2 cellular contexts compared by ENCODE assay signal in the genomic region with DNA sequence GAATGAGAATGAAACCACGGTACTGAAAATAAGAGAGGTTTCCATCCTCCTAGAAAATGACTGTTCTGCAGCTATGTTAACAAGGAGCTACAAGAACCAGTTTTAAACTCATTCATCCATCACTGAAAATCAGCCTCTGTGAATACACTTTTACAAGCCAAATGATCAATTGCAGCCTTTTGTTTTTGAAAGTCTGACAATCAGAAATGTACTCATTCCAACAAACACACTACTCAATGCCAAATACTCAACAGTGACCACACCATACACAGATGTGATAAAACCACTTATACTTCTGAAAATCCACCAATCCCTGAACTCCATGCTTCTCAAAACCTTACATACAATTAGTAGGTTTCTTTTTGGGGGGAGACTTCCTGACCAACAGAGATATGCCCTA.
TF ChIP-seq lines count a peak whose summit lies in the region.

No MANE protein-coding gene starts in this region.

TF ChIP-seq in GM23338, 12 proteins besides CTCF, POLR2A, EP300 and RAD21:
- TF ChIP-seq CREB1 (CRISPR knock-in tag; IDR thresholded peaks at IDR 0.05; ENCODE audit: low read depth) (no peak), NANOG (IDR thresholded peaks at IDR 0.05; ENCODE audit: borderline replicate concordance) (no peak), JUNB (IDR thresholded peaks at IDR 0.05; ENCODE audit: unreplicated experiment) (no peak), EZH2 (IDR thresholded peaks at IDR 0.05; ENCODE audit: low read depth, unreplicated experiment) (no peak), ZNF114 (CRISPR knock-in tag; IDR thresholded peaks at IDR 0.05) (no peak), POLR2AphosphoS5 (IDR thresholded peaks at IDR 0.05; ENCODE audit: low read depth) (no peak)
- TF ChIP-seq, protein P1, sequence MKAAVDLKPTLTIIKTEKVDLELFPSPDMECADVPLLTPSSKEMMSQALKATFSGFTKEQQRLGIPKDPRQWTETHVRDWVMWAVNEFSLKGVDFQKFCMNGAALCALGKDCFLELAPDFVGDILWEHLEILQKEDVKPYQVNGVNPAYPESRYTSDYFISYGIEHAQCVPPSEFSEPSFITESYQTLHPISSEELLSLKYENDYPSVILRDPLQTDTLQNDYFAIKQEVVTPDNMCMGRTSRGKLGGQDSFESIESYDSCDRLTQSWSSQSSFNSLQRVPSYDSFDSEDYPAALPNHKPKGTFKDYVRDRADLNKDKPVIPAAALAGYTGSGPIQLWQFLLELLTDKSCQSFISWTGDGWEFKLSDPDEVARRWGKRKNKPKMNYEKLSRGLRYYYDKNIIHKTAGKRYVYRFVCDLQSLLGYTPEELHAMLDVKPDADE (IDR thresholded peaks at IDR 0.05) = no peak
- TF ChIP-seq, protein P2, sequence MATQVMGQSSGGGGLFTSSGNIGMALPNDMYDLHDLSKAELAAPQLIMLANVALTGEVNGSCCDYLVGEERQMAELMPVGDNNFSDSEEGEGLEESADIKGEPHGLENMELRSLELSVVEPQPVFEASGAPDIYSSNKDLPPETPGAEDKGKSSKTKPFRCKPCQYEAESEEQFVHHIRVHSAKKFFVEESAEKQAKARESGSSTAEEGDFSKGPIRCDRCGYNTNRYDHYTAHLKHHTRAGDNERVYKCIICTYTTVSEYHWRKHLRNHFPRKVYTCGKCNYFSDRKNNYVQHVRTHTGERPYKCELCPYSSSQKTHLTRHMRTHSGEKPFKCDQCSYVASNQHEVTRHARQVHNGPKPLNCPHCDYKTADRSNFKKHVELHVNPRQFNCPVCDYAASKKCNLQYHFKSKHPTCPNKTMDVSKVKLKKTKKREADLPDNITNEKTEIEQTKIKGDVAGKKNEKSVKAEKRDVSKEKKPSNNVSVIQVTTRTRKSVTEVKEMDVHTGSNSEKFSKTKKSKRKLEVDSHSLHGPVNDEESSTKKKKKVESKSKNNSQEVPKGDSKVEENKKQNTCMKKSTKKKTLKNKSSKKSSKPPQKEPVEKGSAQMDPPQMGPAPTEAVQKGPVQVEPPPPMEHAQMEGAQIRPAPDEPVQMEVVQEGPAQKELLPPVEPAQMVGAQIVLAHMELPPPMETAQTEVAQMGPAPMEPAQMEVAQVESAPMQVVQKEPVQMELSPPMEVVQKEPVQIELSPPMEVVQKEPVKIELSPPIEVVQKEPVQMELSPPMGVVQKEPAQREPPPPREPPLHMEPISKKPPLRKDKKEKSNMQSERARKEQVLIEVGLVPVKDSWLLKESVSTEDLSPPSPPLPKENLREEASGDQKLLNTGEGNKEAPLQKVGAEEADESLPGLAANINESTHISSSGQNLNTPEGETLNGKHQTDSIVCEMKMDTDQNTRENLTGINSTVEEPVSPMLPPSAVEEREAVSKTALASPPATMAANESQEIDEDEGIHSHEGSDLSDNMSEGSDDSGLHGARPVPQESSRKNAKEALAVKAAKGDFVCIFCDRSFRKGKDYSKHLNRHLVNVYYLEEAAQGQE (IDR thresholded peaks at IDR 0.05; ENCODE audit: unreplicated experiment) = no peak
- TF ChIP-seq, protein P3, sequence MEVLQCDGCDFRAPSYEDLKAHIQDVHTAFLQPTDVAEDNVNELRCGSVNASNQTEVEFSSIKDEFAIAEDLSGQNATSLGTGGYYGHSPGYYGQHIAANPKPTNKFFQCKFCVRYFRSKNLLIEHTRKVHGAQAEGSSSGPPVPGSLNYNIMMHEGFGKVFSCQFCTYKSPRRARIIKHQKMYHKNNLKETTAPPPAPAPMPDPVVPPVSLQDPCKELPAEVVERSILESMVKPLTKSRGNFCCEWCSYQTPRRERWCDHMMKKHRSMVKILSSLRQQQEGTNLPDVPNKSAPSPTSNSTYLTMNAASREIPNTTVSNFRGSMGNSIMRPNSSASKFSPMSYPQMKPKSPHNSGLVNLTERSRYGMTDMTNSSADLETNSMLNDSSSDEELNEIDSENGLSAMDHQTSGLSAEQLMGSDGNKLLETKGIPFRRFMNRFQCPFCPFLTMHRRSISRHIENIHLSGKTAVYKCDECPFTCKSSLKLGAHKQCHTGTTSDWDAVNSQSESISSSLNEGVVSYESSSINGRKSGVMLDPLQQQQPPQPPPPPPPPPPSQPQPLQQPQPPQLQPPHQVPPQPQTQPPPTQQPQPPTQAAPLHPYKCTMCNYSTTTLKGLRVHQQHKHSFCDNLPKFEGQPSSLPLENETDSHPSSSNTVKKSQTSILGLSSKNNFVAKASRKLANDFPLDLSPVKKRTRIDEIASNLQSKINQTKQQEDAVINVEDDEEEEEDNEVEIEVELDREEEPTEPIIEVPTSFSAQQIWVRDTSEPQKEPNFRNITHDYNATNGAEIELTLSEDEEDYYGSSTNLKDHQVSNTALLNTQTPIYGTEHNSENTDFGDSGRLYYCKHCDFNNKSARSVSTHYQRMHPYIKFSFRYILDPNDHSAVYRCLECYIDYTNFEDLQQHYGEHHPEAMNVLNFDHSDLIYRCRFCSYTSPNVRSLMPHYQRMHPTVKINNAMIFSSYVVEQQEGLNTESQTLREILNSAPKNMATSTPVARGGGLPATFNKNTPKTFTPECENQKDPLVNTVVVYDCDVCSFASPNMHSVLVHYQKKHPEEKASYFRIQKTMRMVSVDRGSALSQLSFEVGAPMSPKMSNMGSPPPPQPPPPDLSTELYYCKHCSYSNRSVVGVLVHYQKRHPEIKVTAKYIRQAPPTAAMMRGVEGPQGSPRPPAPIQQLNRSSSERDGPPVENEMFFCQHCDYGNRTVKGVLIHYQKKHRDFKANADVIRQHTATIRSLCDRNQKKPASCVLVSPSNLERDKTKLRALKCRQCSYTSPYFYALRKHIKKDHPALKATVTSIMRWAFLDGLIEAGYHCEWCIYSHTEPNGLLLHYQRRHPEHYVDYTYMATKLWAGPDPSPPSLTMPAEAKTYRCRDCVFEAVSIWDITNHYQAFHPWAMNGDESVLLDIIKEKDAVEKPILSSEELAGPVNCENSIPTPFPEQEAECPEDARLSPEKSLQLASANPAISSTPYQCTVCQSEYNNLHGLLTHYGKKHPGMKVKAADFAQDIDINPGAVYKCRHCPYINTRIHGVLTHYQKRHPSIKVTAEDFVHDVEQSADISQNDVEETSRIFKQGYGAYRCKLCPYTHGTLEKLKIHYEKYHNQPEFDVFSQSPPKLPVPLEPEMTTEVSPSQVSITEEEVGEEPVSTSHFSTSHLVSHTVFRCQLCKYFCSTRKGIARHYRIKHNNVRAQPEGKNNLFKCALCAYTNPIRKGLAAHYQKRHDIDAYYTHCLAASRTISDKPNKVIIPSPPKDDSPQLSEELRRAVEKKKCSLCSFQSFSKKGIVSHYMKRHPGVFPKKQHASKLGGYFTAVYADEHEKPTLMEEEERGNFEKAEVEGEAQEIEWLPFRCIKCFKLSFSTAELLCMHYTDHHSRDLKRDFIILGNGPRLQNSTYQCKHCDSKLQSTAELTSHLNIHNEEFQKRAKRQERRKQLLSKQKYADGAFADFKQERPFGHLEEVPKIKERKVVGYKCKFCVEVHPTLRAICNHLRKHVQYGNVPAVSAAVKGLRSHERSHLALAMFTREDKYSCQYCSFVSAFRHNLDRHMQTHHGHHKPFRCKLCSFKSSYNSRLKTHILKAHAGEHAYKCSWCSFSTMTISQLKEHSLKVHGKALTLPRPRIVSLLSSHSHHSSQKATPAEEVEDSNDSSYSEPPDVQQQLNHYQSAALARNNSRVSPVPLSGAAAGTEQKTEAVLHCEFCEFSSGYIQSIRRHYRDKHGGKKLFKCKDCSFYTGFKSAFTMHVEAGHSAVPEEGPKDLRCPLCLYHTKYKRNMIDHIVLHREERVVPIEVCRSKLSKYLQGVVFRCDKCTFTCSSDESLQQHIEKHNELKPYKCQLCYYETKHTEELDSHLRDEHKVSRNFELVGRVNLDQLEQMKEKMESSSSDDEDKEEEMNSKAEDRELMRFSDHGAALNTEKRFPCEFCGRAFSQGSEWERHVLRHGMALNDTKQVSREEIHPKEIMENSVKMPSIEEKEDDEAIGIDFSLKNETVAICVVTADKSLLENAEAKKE (CRISPR knock-in tag; IDR thresholded peaks at IDR 0.05) = no peak

TF ChIP-seq in WTC11, 78 proteins besides CTCF, POLR2A, EP300 and RAD21 (continues in another document):
- TF ChIP-seq GRHL2 (CRISPR knock-in tag; IDR thresholded peaks at IDR 0.05; ENCODE audit: insufficient replicate concordance, severe bottlenecking) (no peak), TEAD4 (CRISPR knock-in tag; IDR thresholded peaks at IDR 0.05) (no peak), CREB1 (CRISPR knock-in tag; IDR thresholded peaks at IDR 0.05) (no peak), TCF7 (CRISPR knock-in tag; IDR thresholded peaks at IDR 0.05; ENCODE audit: low read depth) (no peak), NR1H2 (CRISPR knock-in tag; IDR thresholded peaks at IDR 0.05) (no peak), ATF1 (CRISPR knock-in tag; IDR thresholded peaks at IDR 0.05) (no peak), PRRX2 (CRISPR knock-in tag; IDR thresholded peaks at IDR 0.05) (no peak), ETV6 (CRISPR knock-in tag; IDR thresholded peaks at IDR 0.05) (no peak), NFATC4 (CRISPR knock-in tag; IDR thresholded peaks at IDR 0.05) (no peak), JAZF1 (CRISPR knock-in tag; IDR thresholded peaks at IDR 0.05) (no peak), SP1 (CRISPR knock-in tag; conservative IDR thresholded peaks at IDR 0.05) (no peak)
- TF ChIP-seq, protein P4, sequence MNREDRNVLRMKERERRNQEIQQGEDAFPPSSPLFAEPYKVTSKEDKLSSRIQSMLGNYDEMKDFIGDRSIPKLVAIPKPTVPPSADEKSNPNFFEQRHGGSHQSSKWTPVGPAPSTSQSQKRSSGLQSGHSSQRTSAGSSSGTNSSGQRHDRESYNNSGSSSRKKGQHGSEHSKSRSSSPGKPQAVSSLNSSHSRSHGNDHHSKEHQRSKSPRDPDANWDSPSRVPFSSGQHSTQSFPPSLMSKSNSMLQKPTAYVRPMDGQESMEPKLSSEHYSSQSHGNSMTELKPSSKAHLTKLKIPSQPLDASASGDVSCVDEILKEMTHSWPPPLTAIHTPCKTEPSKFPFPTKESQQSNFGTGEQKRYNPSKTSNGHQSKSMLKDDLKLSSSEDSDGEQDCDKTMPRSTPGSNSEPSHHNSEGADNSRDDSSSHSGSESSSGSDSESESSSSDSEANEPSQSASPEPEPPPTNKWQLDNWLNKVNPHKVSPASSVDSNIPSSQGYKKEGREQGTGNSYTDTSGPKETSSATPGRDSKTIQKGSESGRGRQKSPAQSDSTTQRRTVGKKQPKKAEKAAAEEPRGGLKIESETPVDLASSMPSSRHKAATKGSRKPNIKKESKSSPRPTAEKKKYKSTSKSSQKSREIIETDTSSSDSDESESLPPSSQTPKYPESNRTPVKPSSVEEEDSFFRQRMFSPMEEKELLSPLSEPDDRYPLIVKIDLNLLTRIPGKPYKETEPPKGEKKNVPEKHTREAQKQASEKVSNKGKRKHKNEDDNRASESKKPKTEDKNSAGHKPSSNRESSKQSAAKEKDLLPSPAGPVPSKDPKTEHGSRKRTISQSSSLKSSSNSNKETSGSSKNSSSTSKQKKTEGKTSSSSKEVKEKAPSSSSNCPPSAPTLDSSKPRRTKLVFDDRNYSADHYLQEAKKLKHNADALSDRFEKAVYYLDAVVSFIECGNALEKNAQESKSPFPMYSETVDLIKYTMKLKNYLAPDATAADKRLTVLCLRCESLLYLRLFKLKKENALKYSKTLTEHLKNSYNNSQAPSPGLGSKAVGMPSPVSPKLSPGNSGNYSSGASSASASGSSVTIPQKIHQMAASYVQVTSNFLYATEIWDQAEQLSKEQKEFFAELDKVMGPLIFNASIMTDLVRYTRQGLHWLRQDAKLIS (CRISPR knock-in tag; IDR thresholded peaks at IDR 0.05; ENCODE audit: borderline replicate concordance) = no peak
- TF ChIP-seq, protein P5, sequence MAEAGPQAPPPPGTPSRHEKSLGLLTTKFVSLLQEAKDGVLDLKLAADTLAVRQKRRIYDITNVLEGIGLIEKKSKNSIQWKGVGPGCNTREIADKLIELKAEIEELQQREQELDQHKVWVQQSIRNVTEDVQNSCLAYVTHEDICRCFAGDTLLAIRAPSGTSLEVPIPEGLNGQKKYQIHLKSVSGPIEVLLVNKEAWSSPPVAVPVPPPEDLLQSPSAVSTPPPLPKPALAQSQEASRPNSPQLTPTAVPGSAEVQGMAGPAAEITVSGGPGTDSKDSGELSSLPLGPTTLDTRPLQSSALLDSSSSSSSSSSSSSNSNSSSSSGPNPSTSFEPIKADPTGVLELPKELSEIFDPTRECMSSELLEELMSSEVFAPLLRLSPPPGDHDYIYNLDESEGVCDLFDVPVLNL (CRISPR knock-in tag; IDR thresholded peaks at IDR 0.05; ENCODE audit: borderline replicate concordance, low read depth) = no peak
- TF ChIP-seq, protein P6, sequence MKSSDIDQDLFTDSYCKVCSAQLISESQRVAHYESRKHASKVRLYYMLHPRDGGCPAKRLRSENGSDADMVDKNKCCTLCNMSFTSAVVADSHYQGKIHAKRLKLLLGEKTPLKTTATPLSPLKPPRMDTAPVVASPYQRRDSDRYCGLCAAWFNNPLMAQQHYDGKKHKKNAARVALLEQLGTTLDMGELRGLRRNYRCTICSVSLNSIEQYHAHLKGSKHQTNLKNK (CRISPR knock-in tag; IDR thresholded peaks at IDR 0.05) = no peak
- TF ChIP-seq, protein P7, sequence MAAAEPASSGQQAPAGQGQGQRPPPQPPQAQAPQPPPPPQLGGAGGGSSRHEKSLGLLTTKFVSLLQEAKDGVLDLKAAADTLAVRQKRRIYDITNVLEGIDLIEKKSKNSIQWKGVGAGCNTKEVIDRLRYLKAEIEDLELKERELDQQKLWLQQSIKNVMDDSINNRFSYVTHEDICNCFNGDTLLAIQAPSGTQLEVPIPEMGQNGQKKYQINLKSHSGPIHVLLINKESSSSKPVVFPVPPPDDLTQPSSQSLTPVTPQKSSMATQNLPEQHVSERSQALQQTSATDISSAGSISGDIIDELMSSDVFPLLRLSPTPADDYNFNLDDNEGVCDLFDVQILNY (CRISPR knock-in tag; IDR thresholded peaks at IDR 0.05) = no peak
- TF ChIP-seq, protein P8, sequence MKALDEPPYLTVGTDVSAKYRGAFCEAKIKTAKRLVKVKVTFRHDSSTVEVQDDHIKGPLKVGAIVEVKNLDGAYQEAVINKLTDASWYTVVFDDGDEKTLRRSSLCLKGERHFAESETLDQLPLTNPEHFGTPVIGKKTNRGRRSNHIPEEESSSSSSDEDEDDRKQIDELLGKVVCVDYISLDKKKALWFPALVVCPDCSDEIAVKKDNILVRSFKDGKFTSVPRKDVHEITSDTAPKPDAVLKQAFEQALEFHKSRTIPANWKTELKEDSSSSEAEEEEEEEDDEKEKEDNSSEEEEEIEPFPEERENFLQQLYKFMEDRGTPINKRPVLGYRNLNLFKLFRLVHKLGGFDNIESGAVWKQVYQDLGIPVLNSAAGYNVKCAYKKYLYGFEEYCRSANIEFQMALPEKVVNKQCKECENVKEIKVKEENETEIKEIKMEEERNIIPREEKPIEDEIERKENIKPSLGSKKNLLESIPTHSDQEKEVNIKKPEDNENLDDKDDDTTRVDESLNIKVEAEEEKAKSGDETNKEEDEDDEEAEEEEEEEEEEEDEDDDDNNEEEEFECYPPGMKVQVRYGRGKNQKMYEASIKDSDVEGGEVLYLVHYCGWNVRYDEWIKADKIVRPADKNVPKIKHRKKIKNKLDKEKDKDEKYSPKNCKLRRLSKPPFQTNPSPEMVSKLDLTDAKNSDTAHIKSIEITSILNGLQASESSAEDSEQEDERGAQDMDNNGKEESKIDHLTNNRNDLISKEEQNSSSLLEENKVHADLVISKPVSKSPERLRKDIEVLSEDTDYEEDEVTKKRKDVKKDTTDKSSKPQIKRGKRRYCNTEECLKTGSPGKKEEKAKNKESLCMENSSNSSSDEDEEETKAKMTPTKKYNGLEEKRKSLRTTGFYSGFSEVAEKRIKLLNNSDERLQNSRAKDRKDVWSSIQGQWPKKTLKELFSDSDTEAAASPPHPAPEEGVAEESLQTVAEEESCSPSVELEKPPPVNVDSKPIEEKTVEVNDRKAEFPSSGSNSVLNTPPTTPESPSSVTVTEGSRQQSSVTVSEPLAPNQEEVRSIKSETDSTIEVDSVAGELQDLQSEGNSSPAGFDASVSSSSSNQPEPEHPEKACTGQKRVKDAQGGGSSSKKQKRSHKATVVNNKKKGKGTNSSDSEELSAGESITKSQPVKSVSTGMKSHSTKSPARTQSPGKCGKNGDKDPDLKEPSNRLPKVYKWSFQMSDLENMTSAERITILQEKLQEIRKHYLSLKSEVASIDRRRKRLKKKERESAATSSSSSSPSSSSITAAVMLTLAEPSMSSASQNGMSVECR (CRISPR knock-in tag; IDR thresholded peaks at IDR 0.05; ENCODE audit: borderline replicate concordance) = no peak
